17 cellular contexts compared by ENCODE assay signal in the genomic region with DNA sequence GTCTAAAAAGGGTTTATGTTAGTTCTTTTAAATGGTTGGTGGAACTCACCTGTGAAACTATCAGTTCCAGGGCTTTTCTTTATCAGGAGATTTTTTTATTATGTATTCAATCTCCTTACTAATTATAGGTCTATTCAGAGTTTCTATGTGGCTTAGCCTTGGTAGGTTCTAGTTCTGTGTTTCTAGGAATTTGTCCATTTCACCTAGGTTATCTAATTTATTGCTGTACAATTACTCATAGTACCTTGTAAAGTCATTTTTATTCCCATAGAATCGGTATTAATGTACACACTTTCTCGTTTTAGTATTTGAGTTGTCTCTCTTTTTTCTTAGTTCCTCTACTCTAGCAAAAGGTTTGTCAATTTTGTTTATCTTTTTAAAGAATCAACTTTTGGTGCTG. TPM values are rescaled to one million over a fixed set of nuclear protein-coding genes. Genes with fewer than 3 reads are reported as not detected.
DNase-seq lines count a peak whose midpoint lies in the region; ATAC-seq and TF ChIP-seq lines count a peak whose summit lies in the region.
"Had no signal": no experiment of that assay in that cellular context is flagged by ENCODE, and none has a peak within 500 bp of the region (broad histone marks: within the 10 kb centered on the region; RNA-seq: fewer than 3 reads in every experiment).

No MANE protein-coding gene starts in this region.

- H3K4me1 Mint-ChIP-seq in activated CD8-positive, alpha-beta memory T cell treated with anti-CD3 and anti-CD28 coated beads, Interleukin-2, amount 10 ng/mL, durations not matched to agents 7 days and 5 days = peaks cover 25% of the 10 kb centered on the region
- H3K4me1 Mint-ChIP-seq in activated T-helper 17 cell treated with anti-CD3 and anti-CD28 coated beads, Interleukin-2, amount 50 U/mL, for 72 hours = peaks cover 19% of the 10 kb centered on the region
- peaks cover 25% of the 10 kb centered on the region for H3K4me1 Mint-ChIP-seq in stimulated activated effector memory CD8-positive, alpha-beta T cell treated with anti-CD3 and anti-CD28 coated beads, Interleukin-12 subunit alpha, Interleukin-12 subunit beta, amount 100 ng/mL, for 72 hours

- no peak for TF ChIP-seq EP300 in upper lobe of left lung (IDR thresholded peaks at IDR 0.05)

- CTCF ChIA-PET in activated CD8-positive, alpha-beta memory T cell treated with anti-CD3 and anti-CD28 coated beads, Interleukin-2, amount 10 ng/mL, durations not matched to agents 7 days and 5 days (lab: Charles Lee) = no interaction called here
- CTCF ChIA-PET in HEK293 (lab: Yijun Ruan, JAX) = no interaction called here

- no peak overlapping the region for H3K4me3 Mint-ChIP-seq in activated CD8-positive, alpha-beta memory T cell treated with anti-CD3 and anti-CD28 coated beads, Interleukin-2, amount 10 ng/mL, durations not matched to agents 7 days and 5 days
- peak overlapping the region; percentile 63 for H3K4me3 Mint-ChIP-seq in activated T-helper 17 cell treated with anti-CD3 and anti-CD28 coated beads, Interleukin-2, amount 50 U/mL, for 72 hours
- H3K4me3 Mint-ChIP-seq in stimulated activated effector memory CD8-positive, alpha-beta T cell treated with anti-CD3 and anti-CD28 coated beads, Interleukin-12 subunit alpha, Interleukin-12 subunit beta, amount 100 ng/mL, for 72 hours = no peak overlapping the region
- H3K4me3 Mint-ChIP-seq: B cell had no signal

- TF ChIP-seq CTCF in HEK293 (tag by site-specific recombination; IDR thresholded peaks at IDR 0.05) (no peak), upper lobe of left lung (IDR thresholded peaks at IDR 0.05) (no peak), WERI-Rb-1 (IDR thresholded peaks at IDR 0.05; ENCODE audit: low read depth, low read length) (no peak)

- WGBS in upper lobe of left lung, 2 donors = 78 to 82% methylated on average over 2 of the region's 2 CpGs

- H3K9me3 Mint-ChIP-seq in activated CD8-positive, alpha-beta memory T cell treated with anti-CD3 and anti-CD28 coated beads, Interleukin-2, amount 10 ng/mL, durations not matched to agents 7 days and 5 days (ENCODE audit: low read depth) = peaks cover 4% of the 10 kb centered on the region
- peaks cover 6% of the 10 kb centered on the region for H3K9me3 Mint-ChIP-seq in activated T-helper 17 cell treated with anti-CD3 and anti-CD28 coated beads, Interleukin-2, amount 50 U/mL, for 72 hours
- no peaks in the 10 kb centered on the region for H3K9me3 Mint-ChIP-seq in stimulated activated effector memory CD8-positive, alpha-beta T cell treated with anti-CD3 and anti-CD28 coated beads, Interleukin-12 subunit alpha, Interleukin-12 subunit beta, amount 100 ng/mL, for 72 hours

- TF ChIP-seq POLR2A in upper lobe of left lung (IDR thresholded peaks at IDR 0.05) = no peak

- H3K27ac ChIP-seq in HEK293 (ENCODE audit: extremely low read depth, low read depth, low read length) (no peak overlapping the region), upper lobe of left lung (no peak overlapping the region), WERI-Rb-1 (no peak overlapping the region)
- H3K27ac ChIP-seq: KMS-11 had no signal

- no peak overlapping the region for H3K4me3 ChIP-seq in HEK293 (ENCODE audit: low read depth, low read length)
- H3K4me3 ChIP-seq in upper lobe of left lung = no peak overlapping the region
- H3K4me3 ChIP-seq in WERI-Rb-1 (ENCODE audit: low read depth, low read length) = no peak overlapping the region

- H3K27me3 ChIP-seq in upper lobe of left lung (no peaks in the 10 kb centered on the region), WERI-Rb-1 (ENCODE audit: insufficient read depth, low read depth, severe bottlenecking) (no peaks in the 10 kb centered on the region)

- ATAC-seq in activated CD8-positive, alpha-beta memory T cell treated with anti-CD3 and anti-CD28 coated beads, Interleukin-2, amount 10 ng/mL, durations not matched to agents 7 days and 5 days = no peak
- ATAC-seq in activated T-helper 17 cell treated with anti-CD3 and anti-CD28 coated beads, Interleukin-2, amount 50 U/mL, for 72 hours (replicated peaks) = peak; percentile 91
- peak; percentile 71 for ATAC-seq in stimulated activated effector memory CD8-positive, alpha-beta T cell treated with anti-CD3 and anti-CD28 coated beads, Interleukin-12 subunit alpha, Interleukin-12 subunit beta, amount 100 ng/mL, for 72 hours
- no peak for ATAC-seq in upper lobe of left lung (ENCODE audit: low FRiP score in 2 of 2)

- H3K27me3 Mint-ChIP-seq in activated CD8-positive, alpha-beta memory T cell treated with anti-CD3 and anti-CD28 coated beads, Interleukin-2, amount 10 ng/mL, durations not matched to agents 7 days and 5 days = no peaks in the 10 kb centered on the region
- no peaks in the 10 kb centered on the region for H3K27me3 Mint-ChIP-seq in activated T-helper 17 cell treated with anti-CD3 and anti-CD28 coated beads, Interleukin-2, amount 50 U/mL, for 72 hours
- H3K27me3 Mint-ChIP-seq: B cell had no signal

- POLR2A ChIA-PET in HEK293 (lab: Yijun Ruan, JAX) = interaction anchor here (0.6 kb wide), 1 partner anchor 78 kb away, joined by 3 read pairs; no protein-coding TSS in a partner anchor

- H3K36me3 ChIP-seq in HEK293 (ENCODE audit: control insufficient read depth in 2 of 2, insufficient read depth in 1 of 2, low read length in 2 of 2) (no peaks in the 10 kb centered on the region), upper lobe of left lung (no peaks in the 10 kb centered on the region), WERI-Rb-1 (no peaks in the 10 kb centered on the region)

- H3K9me3 ChIP-seq in HEK293 (ENCODE audit: control insufficient read depth, insufficient read depth, low read depth, low read length) (no peaks in the 10 kb centered on the region), upper lobe of left lung (no peaks in the 10 kb centered on the region), WERI-Rb-1 (ENCODE audit: severe bottlenecking) (peaks cover 3% of the 10 kb centered on the region)

- DNase-seq in activated CD8-positive, alpha-beta memory T cell treated with anti-CD3 and anti-CD28 coated beads, Interleukin-2, amount 10 ng/mL, durations not matched to agents 7 days and 5 days = no peak
- no peak for DNase-seq in activated CD8-positive, alpha-beta memory T cell treated with anti-CD3 and anti-CD28 coated beads, Interleukin-2, amount 50 U/mL, for 4 hours
- no peak for DNase-seq in stimulated activated effector memory CD8-positive, alpha-beta T cell treated with anti-CD3 and anti-CD28 coated beads, Interleukin-12 subunit alpha, Interleukin-12 subunit beta, amount 100 ng/mL, for 72 hours (ENCODE audit: low spot score in 2 of 2)
- DNase-seq in NCI-H1417 (lab: John Stamatoyannopoulos, UW) (no peak), upper lobe of left lung (no peak), WERI-Rb-1 (no peak)
- DNase-seq: DMS153, EL, MM.1S, NCI-H1105, NCI-H187, NCI-H446, NCI-H748 treated with DMSO at 0.1 percent for 48 hours had no signal

- H3K36me3 Mint-ChIP-seq in activated CD8-positive, alpha-beta memory T cell treated with anti-CD3 and anti-CD28 coated beads, Interleukin-2, amount 10 ng/mL, durations not matched to agents 7 days and 5 days = peaks cover 56% of the 10 kb centered on the region
- H3K36me3 Mint-ChIP-seq in activated T-helper 17 cell treated with anti-CD3 and anti-CD28 coated beads, Interleukin-2, amount 50 U/mL, for 72 hours (ENCODE audit: low read depth) = peaks cover 26% of the 10 kb centered on the region
- H3K36me3 Mint-ChIP-seq in stimulated activated effector memory CD8-positive, alpha-beta T cell treated with anti-CD3 and anti-CD28 coated beads, Interleukin-12 subunit alpha, Interleukin-12 subunit beta, amount 100 ng/mL, for 72 hours = peaks cover 6% of the 10 kb centered on the region

- H3K4me1 ChIP-seq in HEK293 (ENCODE audit: control insufficient read depth, insufficient read depth, low read length) (no peaks in the 10 kb centered on the region), upper lobe of left lung (no peaks in the 10 kb centered on the region)

- peak overlapping the region; percentile 72 for H3K27ac Mint-ChIP-seq in activated CD8-positive, alpha-beta memory T cell treated with anti-CD3 and anti-CD28 coated beads, Interleukin-2, amount 10 ng/mL, durations not matched to agents 7 days and 5 days
- peak overlapping the region; percentile 91 for H3K27ac Mint-ChIP-seq in activated T-helper 17 cell treated with anti-CD3 and anti-CD28 coated beads, Interleukin-2, amount 50 U/mL, for 72 hours
- peak overlapping the region; percentile 57 for H3K27ac Mint-ChIP-seq in stimulated activated effector memory CD8-positive, alpha-beta T cell treated with anti-CD3 and anti-CD28 coated beads, Interleukin-12 subunit alpha, Interleukin-12 subunit beta, amount 100 ng/mL, for 72 hours
- H3K27ac Mint-ChIP-seq: B cell had no signal

TF ChIP-seq in HEK293, 187 proteins besides CTCF, POLR2A, EP300 and RAD21:
- TF ChIP-seq ZNF544 (tag by site-specific recombination; IDR thresholded peaks at IDR 0.05) = no peak
- TF ChIP-seq, protein P1, sequence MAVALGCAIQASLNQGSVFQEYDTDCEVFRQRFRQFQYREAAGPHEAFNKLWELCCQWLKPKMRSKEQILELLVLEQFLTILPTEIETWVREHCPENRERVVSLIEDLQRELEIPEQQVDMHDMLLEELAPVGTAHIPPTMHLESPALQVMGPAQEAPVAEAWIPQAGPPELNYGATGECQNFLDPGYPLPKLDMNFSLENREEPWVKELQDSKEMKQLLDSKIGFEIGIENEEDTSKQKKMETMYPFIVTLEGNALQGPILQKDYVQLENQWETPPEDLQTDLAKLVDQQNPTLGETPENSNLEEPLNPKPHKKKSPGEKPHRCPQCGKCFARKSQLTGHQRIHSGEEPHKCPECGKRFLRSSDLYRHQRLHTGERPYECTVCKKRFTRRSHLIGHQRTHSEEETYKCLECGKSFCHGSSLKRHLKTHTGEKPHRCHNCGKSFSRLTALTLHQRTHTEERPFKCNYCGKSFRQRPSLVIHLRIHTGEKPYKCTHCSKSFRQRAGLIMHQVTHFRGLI (tag by site-specific recombination; IDR thresholded peaks at IDR 0.05) = no peak
- TF ChIP-seq, protein P2, sequence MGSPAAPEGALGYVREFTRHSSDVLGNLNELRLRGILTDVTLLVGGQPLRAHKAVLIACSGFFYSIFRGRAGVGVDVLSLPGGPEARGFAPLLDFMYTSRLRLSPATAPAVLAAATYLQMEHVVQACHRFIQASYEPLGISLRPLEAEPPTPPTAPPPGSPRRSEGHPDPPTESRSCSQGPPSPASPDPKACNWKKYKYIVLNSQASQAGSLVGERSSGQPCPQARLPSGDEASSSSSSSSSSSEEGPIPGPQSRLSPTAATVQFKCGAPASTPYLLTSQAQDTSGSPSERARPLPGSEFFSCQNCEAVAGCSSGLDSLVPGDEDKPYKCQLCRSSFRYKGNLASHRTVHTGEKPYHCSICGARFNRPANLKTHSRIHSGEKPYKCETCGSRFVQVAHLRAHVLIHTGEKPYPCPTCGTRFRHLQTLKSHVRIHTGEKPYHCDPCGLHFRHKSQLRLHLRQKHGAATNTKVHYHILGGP (tag by site-specific recombination; IDR thresholded peaks at IDR 0.05) = peak; percentile 37; the same call in 1 of the 2 replicates
- TF ChIP-seq ZNF202 (tag by site-specific recombination; IDR thresholded peaks at IDR 0.05; ENCODE audit: borderline replicate concordance) = no peak

RNA-seq across cellular contexts. Expression of a gene that starts 59.0 kb away (rescaled TPM):
- total RNA-seq in activated CD8-positive, alpha-beta memory T cell treated with anti-CD3 and anti-CD28 coated beads, Interleukin-2, amount 10 ng/mL, durations not matched to agents 7 days and 5 days = 10 to 100 TPM; 35.5 to 38.3 TPM
- total RNA-seq in activated T-helper 17 cell treated with anti-CD3 and anti-CD28 coated beads, Interleukin-2, amount 50 U/mL, for 72 hours = 10 to 100 TPM; 26.1 to 43.8 TPM
- total RNA-seq in upper lobe of left lung = 100 to 1,000 TPM in 1 of 6 donors, 10 to 100 TPM in 2, 1 to 10 TPM in 3; 7.3 to 105 (median 10.7) TPM

Comparison
In these comparisons a context has a peak if more than half of its experiments do, and no peak if none do; other contexts are left out.
1. ATAC-seq: peak in activated T-helper 17 cell treated with anti-CD3 and anti-CD28 coated beads, Interleukin-2, amount 50 U/mL, for 72 hours (single experiment) and stimulated activated effector memory CD8-positive, alpha-beta T cell treated with anti-CD3 and anti-CD28 coated beads, Interleukin-12 subunit alpha, Interleukin-12 subunit beta, amount 100 ng/mL, for 72 hours (single experiment); none in activated CD8-positive, alpha-beta memory T cell treated with anti-CD3 and anti-CD28 coated beads, Interleukin-2, amount 10 ng/mL, durations not matched to agents 7 days and 5 days (single experiment) and upper lobe of left lung (0 of 2).
2. Peak in every context shown above with its lines, with median percentiles within 50 percentile points of each other: H3K27ac Mint-ChIP-seq.